In the genomic region with DNA sequence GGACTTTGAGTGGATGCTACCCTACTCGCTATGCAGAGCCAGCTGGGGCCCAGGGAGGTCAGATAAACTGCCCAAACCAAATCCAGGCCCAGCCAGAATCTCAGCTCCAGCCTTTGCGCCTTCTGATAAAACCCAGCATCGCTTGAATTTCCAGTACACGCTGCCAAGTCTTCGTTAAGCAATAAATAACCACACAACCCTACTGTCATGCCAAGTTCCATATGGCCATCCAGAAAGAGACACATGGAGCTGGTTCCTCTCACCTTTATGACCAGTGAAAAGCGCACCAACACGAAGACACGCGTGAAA, we compare ENCODE assay signal across 7 cellular contexts. TPM values are rescaled to one million over a fixed set of nuclear protein-coding genes. Genes with fewer than 3 reads are reported as not detected.
DNase-seq lines count a peak whose midpoint lies in the region; ATAC-seq, FAIRE-seq and TF ChIP-seq lines count a peak whose summit lies in the region.
"Not testable (repeated sequence)": the region's sequence is repeated elsewhere in the genome, so short reads cannot be mapped to it uniquely, and the experiment has no call there.

No MANE protein-coding gene starts in this region.

- not testable (repeated sequence) for H3K27me3 Mint-ChIP-seq in activated CD8-positive, alpha-beta T cell treated with anti-CD3 and anti-CD28 coated beads, Interleukin-2, amount 10 ng/mL, durations not matched to agents 7 days and 5 days (ENCODE audit: low read depth); astrocyte (ENCODE audit: low read depth, unreplicated experiment)

- not testable (repeated sequence) for BruUV-seq in OCI-LY7 (replicated peaks; lab: Mats Ljungman, UMichigan)

- peaks cover 100% of the 10 kb centered on the region for H3K79me2 ChIP-seq in DOHH2 (ENCODE audit: control insufficient read depth, low read length)
- peaks cover 100% of the 10 kb centered on the region for H3K79me2 ChIP-seq in OCI-LY7 (ENCODE audit: insufficient read depth, low read depth, low read length)
- H3K79me2 ChIP-seq in astrocyte (ENCODE audit: insufficient read depth, low read length): peaks cover 97% of the 10 kb centered on the region
- H3K79me2 ChIP-seq in hepatocyte: peaks cover 86% of the 10 kb centered on the region

- DNase-seq in OCI-LY7 (ENCODE audit: low spot score); activated CD8-positive, alpha-beta T cell treated with anti-CD3 and anti-CD28 coated beads, Interleukin-2, amount 10 ng/mL, durations not matched to agents 7 days and 5 days; astrocyte (ENCODE audit: low read depth); hepatocyte (ENCODE audit: low spot score); retinal pigment epithelial cell (ENCODE audit: low read depth): not testable (repeated sequence)

- not testable (repeated sequence) for H3K4me3 Mint-ChIP-seq in activated CD8-positive, alpha-beta T cell treated with anti-CD3 and anti-CD28 coated beads, Interleukin-2, amount 10 ng/mL, durations not matched to agents 7 days and 5 days
- peak overlapping the region; percentile 73 for H3K4me3 Mint-ChIP-seq in astrocyte (ENCODE audit: unreplicated experiment)

- not testable (repeated sequence) for H3K27ac ChIP-seq in DOHH2 (ENCODE audit: low read depth, low read length); OCI-LY7 (ENCODE audit: low read depth, low read length, poor library complexity, severe bottlenecking); astrocyte (ENCODE audit: low read depth, low read length)
- peak overlapping the region; percentile 31 for H3K27ac ChIP-seq in hepatocyte

- H2AFZ ChIP-seq in OCI-LY7 (ENCODE audit: low read length); astrocyte (ENCODE audit: low read depth, low read length); hepatocyte: not testable (repeated sequence)

- H3F3A ChIP-seq in DOHH2 (ENCODE audit: control insufficient read depth, insufficient read depth): not testable (repeated sequence)

- CTCF ChIA-PET in OCI-LY7 (lab: Charles Lee; ENCODE audit: unreplicated experiment); activated CD8-positive, alpha-beta T cell treated with anti-CD3 and anti-CD28 coated beads, Interleukin-2, amount 10 ng/mL, durations not matched to agents 7 days and 5 days (lab: Charles Lee): not testable (repeated sequence)

- intact Hi-C loops in OCI-LY7 (cut with micrococcal nuclease; ENCODE audit: unreplicated experiment): not testable (repeated sequence)

- H3K4me1 Mint-ChIP-seq in activated CD8-positive, alpha-beta T cell treated with anti-CD3 and anti-CD28 coated beads, Interleukin-2, amount 10 ng/mL, durations not matched to agents 7 days and 5 days (ENCODE audit: low read depth): peaks cover 74% of the 10 kb centered on the region
- peaks cover 41% of the 10 kb centered on the region for H3K4me1 Mint-ChIP-seq in astrocyte (ENCODE audit: low read depth, unreplicated experiment)

- H3K36me3 ChIP-seq in DOHH2 (ENCODE audit: control insufficient read depth, low read length) (peaks cover 84% of the 10 kb centered on the region), OCI-LY7 (ENCODE audit: insufficient read depth, low read length) (peaks cover 94% of the 10 kb centered on the region)
- H3K36me3 ChIP-seq in astrocyte (ENCODE audit: insufficient read depth, low read length); hepatocyte (replicated peaks; ENCODE audit: insufficient read depth, low read depth): not testable (repeated sequence)

- H3K36me3 Mint-ChIP-seq in activated CD8-positive, alpha-beta T cell treated with anti-CD3 and anti-CD28 coated beads, Interleukin-2, amount 10 ng/mL, durations not matched to agents 7 days and 5 days (ENCODE audit: low read depth): peaks cover 57% of the 10 kb centered on the region
- peaks cover 25% of the 10 kb centered on the region for H3K36me3 Mint-ChIP-seq in astrocyte (ENCODE audit: low read depth, unreplicated experiment)

- not testable (repeated sequence) for H3K27me3 ChIP-seq in DOHH2 (ENCODE audit: control insufficient read depth, low read length); astrocyte (ENCODE audit: insufficient read depth, low read length); hepatocyte

- WGBS in hepatocyte (ENCODE audit: low lambda C conversion rate, missing lambda C conversion rate): 87% methylated on average over 9 of the region's 9 CpGs

- not testable (repeated sequence) for H3K9me2 ChIP-seq in DOHH2 (replicated peaks; ENCODE audit: control insufficient read depth, low read length); OCI-LY7 (ENCODE audit: insufficient read depth, low read length); hepatocyte (replicated peaks; ENCODE audit: insufficient read depth)

- POLR2A ChIA-PET in OCI-LY7 (lab: Charles Lee); activated CD8-positive, alpha-beta T cell treated with anti-CD3 and anti-CD28 coated beads, Interleukin-2, amount 10 ng/mL, durations not matched to agents 7 days and 5 days (lab: Charles Lee): not testable (repeated sequence)

- not testable (repeated sequence) for H3K9me3 Mint-ChIP-seq in activated CD8-positive, alpha-beta T cell treated with anti-CD3 and anti-CD28 coated beads, Interleukin-2, amount 10 ng/mL, durations not matched to agents 7 days and 5 days (ENCODE audit: insufficient read depth); astrocyte (ENCODE audit: unreplicated experiment)

- H3K4me3 ChIP-seq in DOHH2 (ENCODE audit: low read length); astrocyte (ENCODE audit: insufficient read depth, low read depth, low read length); hepatocyte: not testable (repeated sequence)
- peak overlapping the region; percentile 99 for H3K4me3 ChIP-seq in OCI-LY7 (ENCODE audit: low read depth, low read length, poor library complexity, severe bottlenecking)
- peak overlapping the region; percentile 3 for H3K4me3 ChIP-seq in retinal pigment epithelial cell (ENCODE audit: low read length)

- not testable (repeated sequence) for ATAC-seq in activated CD8-positive, alpha-beta T cell treated with anti-CD3 and anti-CD28 coated beads, Interleukin-2, amount 10 ng/mL, durations not matched to agents 7 days and 5 days
- ATAC-seq in esophagus mucosa: peak; percentile 13

- H3K9ac ChIP-seq in astrocyte (ENCODE audit: low read length): not testable (repeated sequence)

- TF ChIP-seq CTCF in DOHH2 (IDR thresholded peaks at IDR 0.05; ENCODE audit: low read depth, low read length, poor library complexity, severe bottlenecking); OCI-LY7 (conservative IDR thresholded peaks at IDR 0.05; ENCODE audit: low read length); astrocyte (IDR thresholded peaks at IDR 0.05; ENCODE audit: insufficient read depth, low read depth, low read length); hepatocyte (IDR thresholded peaks at IDR 0.05; ENCODE audit: poor library complexity); retinal pigment epithelial cell (conservative IDR thresholded peaks at IDR 0.05; ENCODE audit: low read depth, low read length): not testable (repeated sequence)

- FAIRE-seq in astrocyte (lab: Jason Lieb, UNC): not testable (repeated sequence)

- H4K20me1 ChIP-seq in DOHH2 (ENCODE audit: control insufficient read depth, insufficient read depth, low read depth, low read length) (peaks cover 30% of the 10 kb centered on the region), OCI-LY7 (ENCODE audit: insufficient read depth, low read length) (peaks cover 30% of the 10 kb centered on the region), astrocyte (ENCODE audit: insufficient read depth, low read length) (peaks cover 91% of the 10 kb centered on the region)
- H4K20me1 ChIP-seq in hepatocyte (ENCODE audit: insufficient read depth, poor library complexity, severe bottlenecking): not testable (repeated sequence)

- H3K9me3 ChIP-seq in DOHH2 (ENCODE audit: control insufficient read depth, insufficient read depth, low read length); OCI-LY7 (ENCODE audit: low read length); astrocyte (ENCODE audit: insufficient read depth, low read depth, low read length); hepatocyte (ENCODE audit: low read depth): not testable (repeated sequence)

- H3K4me2 ChIP-seq in DOHH2 (ENCODE audit: low read length): peak overlapping the region; percentile 12; the same call in 1 of the 2 replicates
- peak overlapping the region; percentile 72 for H3K4me2 ChIP-seq in OCI-LY7 (ENCODE audit: low read length)
- H3K4me2 ChIP-seq in astrocyte (ENCODE audit: low read length); hepatocyte: not testable (repeated sequence)

- peaks cover 72% of the 10 kb centered on the region for H3K4me1 ChIP-seq in DOHH2 (ENCODE audit: control insufficient read depth, low read length)
- H3K4me1 ChIP-seq in OCI-LY7 (ENCODE audit: insufficient read depth, low read length, poor library complexity, severe bottlenecking): peaks cover 67% of the 10 kb centered on the region
- peaks cover 22% of the 10 kb centered on the region for H3K4me1 ChIP-seq in astrocyte (ENCODE audit: insufficient read depth, low read length)
- not testable (repeated sequence) for H3K4me1 ChIP-seq in hepatocyte (ENCODE audit: insufficient read depth)

- H3K27ac Mint-ChIP-seq in activated CD8-positive, alpha-beta T cell treated with anti-CD3 and anti-CD28 coated beads, Interleukin-2, amount 10 ng/mL, durations not matched to agents 7 days and 5 days: peak overlapping the region; percentile 66
- H3K27ac Mint-ChIP-seq in astrocyte (ENCODE audit: unreplicated experiment): peak overlapping the region; percentile 81

RNA-seq across cellular contexts. Expression of a gene that starts 6.0 kb away (rescaled TPM):
- total RNA-seq in OCI-LY7 (2014; rRNA removed; shearing (Covaris generic)): 99.3 and 140 TPM in 2 replicates
- total RNA-seq in OCI-LY7 (2022) (258 and 283 TPM in 2 replicates), astrocyte (815 and 816 TPM in 2 replicates), esophagus mucosa (198 TPM), hepatocyte (20.4 and 29.3 TPM in 2 replicates)
- 100 to 1,000 TPM; 114 to 118 TPM for total RNA-seq in activated CD8-positive, alpha-beta T cell treated with anti-CD3 and anti-CD28 coated beads, Interleukin-2, amount 10 ng/mL, durations not matched to agents 7 days and 5 days
- polyA plus RNA-seq in hepatocyte: 52.5 and 56.2 TPM in 2 replicates
